14 cellular contexts compared by ENCODE assay signal in genomic region chr7:116924741-116925140, GRCh38.
"Had no signal": no experiment of that assay in that cellular context is flagged by ENCODE, and none has a peak within 500 bp of the region (broad histone marks: within the 10 kb centered on the region; RNA-seq: fewer than 3 reads in every experiment).

No MANE protein-coding gene starts in this region.

- DNase-seq: activated CD4-positive, alpha-beta T cell treated with anti-CD3 and anti-CD28 coated beads, Interleukin-2, amount 10 ng/mL, durations not matched to agents 24 days and 14 days; activated CD8-positive, alpha-beta memory T cell treated with anti-CD3 and anti-CD28 coated beads for 24 hours; activated naive CD4-positive, alpha-beta T cell treated with anti-CD3 and anti-CD28 coated beads for 36 hours; heart right ventricle; sigmoid colon; stimulated activated CD4-positive, alpha-beta T cell treated with anti-CD3 and anti-CD28 coated beads, Interleukin-4, amount 100 ng/mL, for 24 hours; stimulated activated naive CD8-positive, alpha-beta T cell treated with anti-CD3 and anti-CD28 coated beads, Interleukin-15, amount 100 ng/mL, for 72 hours; T-cell; testis; upper lobe of right lung had no signal

- H3K27me3 Mint-ChIP-seq: stimulated activated naive CD8-positive, alpha-beta T cell treated with anti-CD3 and anti-CD28 coated beads, Interleukin-15, amount 100 ng/mL, for 72 hours; T-cell had no signal

- H3K27ac ChIP-seq: esophagus muscularis mucosa, heart right ventricle, neutrophil, prostate gland, sigmoid colon, testis, upper lobe of right lung had no signal

- H3K9me3 ChIP-seq: esophagus muscularis mucosa, heart right ventricle, neutrophil, prostate gland, sigmoid colon, testis, upper lobe of right lung had no signal

- ATAC-seq: heart right ventricle; stimulated activated naive CD8-positive, alpha-beta T cell treated with anti-CD3 and anti-CD28 coated beads, Interleukin-15, amount 100 ng/mL, for 72 hours; T-cell; upper lobe of right lung had no signal

- H3K4me3 Mint-ChIP-seq: activated CD4-positive, alpha-beta T cell treated with anti-CD3 and anti-CD28 coated beads, Interleukin-2, amount 10 ng/mL, durations not matched to agents 24 days and 14 days; activated naive CD4-positive, alpha-beta T cell treated with anti-CD3 and anti-CD28 coated beads for 36 hours; brain; stimulated activated naive CD8-positive, alpha-beta T cell treated with anti-CD3 and anti-CD28 coated beads, Interleukin-15, amount 100 ng/mL, for 72 hours; T-cell had no signal

- H3K27ac Mint-ChIP-seq: activated CD4-positive, alpha-beta T cell treated with anti-CD3 and anti-CD28 coated beads, Interleukin-2, amount 10 ng/mL, durations not matched to agents 24 days and 14 days; activated naive CD4-positive, alpha-beta T cell treated with anti-CD3 and anti-CD28 coated beads for 36 hours; brain; stimulated activated naive CD8-positive, alpha-beta T cell treated with anti-CD3 and anti-CD28 coated beads, Interleukin-15, amount 100 ng/mL, for 72 hours; T-cell had no signal

- H3K4me3 ChIP-seq: esophagus muscularis mucosa, heart right ventricle, prostate gland, sigmoid colon, testis, upper lobe of right lung had no signal

- H3K9me3 Mint-ChIP-seq: activated CD4-positive, alpha-beta T cell treated with anti-CD3 and anti-CD28 coated beads, Interleukin-2, amount 10 ng/mL, durations not matched to agents 24 days and 14 days; activated naive CD4-positive, alpha-beta T cell treated with anti-CD3 and anti-CD28 coated beads for 36 hours; stimulated activated naive CD8-positive, alpha-beta T cell treated with anti-CD3 and anti-CD28 coated beads, Interleukin-15, amount 100 ng/mL, for 72 hours; T-cell had no signal

- H3K36me3 ChIP-seq: prostate gland had no signal

- H3K4me1 Mint-ChIP-seq: brain; stimulated activated naive CD8-positive, alpha-beta T cell treated with anti-CD3 and anti-CD28 coated beads, Interleukin-15, amount 100 ng/mL, for 72 hours; T-cell had no signal

- H3K27me3 ChIP-seq: esophagus muscularis mucosa, heart right ventricle, sigmoid colon, testis, upper lobe of right lung had no signal

- H3K4me1 ChIP-seq: esophagus muscularis mucosa, heart right ventricle, prostate gland, sigmoid colon, testis, upper lobe of right lung had no signal
